ENCODE assay signal across 7 cellular contexts in the genomic region with DNA sequence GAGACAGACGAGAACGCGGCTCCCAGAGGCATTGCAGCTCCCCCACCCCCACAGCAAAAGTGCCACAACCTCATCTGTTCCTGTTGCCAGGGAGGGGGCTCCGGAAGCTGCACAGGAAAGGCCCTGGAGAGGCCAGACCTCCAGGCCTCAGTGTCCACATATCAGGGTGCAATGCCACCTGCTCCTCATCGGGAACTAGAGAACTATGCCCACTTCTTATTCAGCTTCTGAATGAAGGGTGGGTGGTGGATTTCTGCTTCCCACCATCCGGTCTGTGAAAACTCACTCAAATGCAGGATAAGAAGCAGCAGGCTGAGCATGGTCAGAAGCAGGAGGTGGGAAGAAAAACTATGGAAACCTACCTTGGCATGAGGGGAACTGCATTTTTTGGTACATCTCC.
"Had no signal": no experiment of that assay in that cellular context is flagged by ENCODE, and none has a peak within 500 bp of the region (broad histone marks: within the 10 kb centered on the region; RNA-seq: fewer than 3 reads in every experiment).

No MANE protein-coding gene starts in this region.

- H2AFZ ChIP-seq: GM23248 had no signal

- H3K36me3 ChIP-seq: HAP-1 had no signal

- H3K4me3 ChIP-seq: GM23248, HAP-1 had no signal

- H3K9me3 ChIP-seq: HAP-1 had no signal

- H3K9ac ChIP-seq: GM23248, KMS-11 had no signal

- H3K4me1 ChIP-seq: HAP-1 had no signal

- H3K27ac ChIP-seq: GM23248, KMS-11 had no signal

- H3K4me2 ChIP-seq: KMS-11 had no signal

- DNase-seq: GM23248, GOT3, H7, IMR-90, KBM-7 had no signal
